In genomic region chr12:103748875-103749274, GRCh38 we compare ENCODE assay signal across 7 cellular contexts.
"Had no signal": no experiment of that assay in that cellular context is flagged by ENCODE, and none has a peak within 500 bp of the region (broad histone marks: within the 10 kb centered on the region; RNA-seq: fewer than 3 reads in every experiment).

No MANE protein-coding gene starts in this region.

- H3K9me3 Mint-ChIP-seq: IgD-negative memory B cell had no signal

- H3K27ac ChIP-seq: HL-60 had no signal

- H3K4me1 Mint-ChIP-seq: IgD-negative memory B cell had no signal

- H3K4me3 Mint-ChIP-seq: IgD-negative memory B cell had no signal

- H3K36me3 Mint-ChIP-seq: IgD-negative memory B cell had no signal

- H3K27ac Mint-ChIP-seq: IgD-negative memory B cell had no signal

- DNase-seq: IMR-90, KBM-7, KG1 had no signal

- ATAC-seq: HepG2, K562 had no signal

- H3K4me3 ChIP-seq: K562 had no signal
